In genomic region chrX:21943460-21944135, GRCh38 we compare ENCODE assay signal across 9 cellular contexts. TPM values are rescaled to one million over a fixed set of nuclear protein-coding genes. Genes with fewer than 3 reads are reported as not detected.
DNase-seq lines count a peak whose midpoint lies in the region; ATAC-seq, FAIRE-seq and TF ChIP-seq lines count a peak whose summit lies in the region.
"Had no signal": no experiment of that assay in that cellular context is flagged by ENCODE, and none has a peak within 500 bp of the region (broad histone marks: within the 10 kb centered on the region; RNA-seq: fewer than 3 reads in every experiment).

No MANE protein-coding gene starts in this region.

- H3K9ac ChIP-seq in HepG2 (ENCODE audit: insufficient read depth, low read depth, low read length): no peak overlapping the region

- H3K4me2 ChIP-seq in HepG2 (ENCODE audit: low read depth, low read length): 0 out of 2 replicates have a peak overlapping the region, but pooled peaks have one; percentile 18

- H3K27ac ChIP-seq in HepG2 (ENCODE audit: extremely low read length, insufficient read depth, low read length): no peak overlapping the region
- no peak overlapping the region for H3K27ac ChIP-seq in right lobe of liver

- no peaks in the 10 kb centered on the region for H3K9me3 ChIP-seq in HepG2 (ENCODE audit: low read length)
- H3K9me3 ChIP-seq in right lobe of liver: no peaks in the 10 kb centered on the region

- peaks cover 51% of the 10 kb centered on the region for H3K4me1 Mint-ChIP-seq in activated CD8-positive, alpha-beta T cell treated with anti-CD3 and anti-CD28 coated beads for 36 hours (ENCODE audit: low read depth)
- H3K4me1 Mint-ChIP-seq in glutamatergic neuron (ENCODE audit: low read depth, unreplicated experiment): peaks cover 11% of the 10 kb centered on the region
- H3K4me1 Mint-ChIP-seq in type B pancreatic cell (ENCODE audit: unreplicated experiment): peaks cover 48% of the 10 kb centered on the region

- no peaks in the 10 kb centered on the region for H3K9me3 Mint-ChIP-seq in activated CD8-positive, alpha-beta T cell treated with anti-CD3 and anti-CD28 coated beads for 36 hours
- H3K9me3 Mint-ChIP-seq in glutamatergic neuron (ENCODE audit: unreplicated experiment) (peaks cover 5% of the 10 kb centered on the region), type B pancreatic cell (no peaks in the 10 kb centered on the region)

- H4K20me1 ChIP-seq in HepG2 (ENCODE audit: insufficient read depth, low read length): 0 out of 2 replicates have a peak, but pooled peaks cover 10% of the 10 kb centered on the region

- peak overlapping the region; percentile 91 for H3K4me3 Mint-ChIP-seq in activated CD8-positive, alpha-beta T cell treated with anti-CD3 and anti-CD28 coated beads for 36 hours
- peak overlapping the region; percentile 59 for H3K4me3 Mint-ChIP-seq in glutamatergic neuron (ENCODE audit: unreplicated experiment)
- peak overlapping the region; percentile 92 for H3K4me3 Mint-ChIP-seq in type B pancreatic cell

- H3K36me3 ChIP-seq in HepG2 (replicated peaks in 1 of 2; ENCODE audit: control insufficient read depth in 1 of 2, insufficient read depth in 2 of 2, low read length in 2 of 2) (no peaks in the 10 kb centered on the region), right lobe of liver (no peaks in the 10 kb centered on the region)

- POLR2A ChIA-PET in HepG2 (lab: Yijun Ruan, JAX): no interaction called here
- POLR2A ChIA-PET in activated CD8-positive, alpha-beta T cell treated with anti-CD3 and anti-CD28 coated beads for 36 hours (lab: Charles Lee): no interaction called here

- TF ChIP-seq EP300 in HepG2 (IDR thresholded peaks at IDR 0.05; ENCODE audit: low read depth in 2 of 2, low read length in 2 of 2) (no peak), HepG2 (CRISPR knock-in tag; IDR thresholded peaks at IDR 0.05; ENCODE audit: borderline replicate concordance) (no peak)

- TF ChIP-seq POLR2A in HepG2 (IDR thresholded peaks at IDR 0.05; ENCODE audit: insufficient read depth in 1 of 2, low read depth in 2 of 2, low read length in 2 of 2) (no peak), right lobe of liver (IDR thresholded peaks at IDR 0.05) (no peak)

- BruUV-seq in HepG2 (replicated peaks; lab: Mats Ljungman, UMichigan): no TSS peak

- no peak for DNase-seq in HepG2 (ENCODE audit: low spot score)
- no peak for DNase-seq in right lobe of liver
- no peak for DNase-seq in activated CD8-positive, alpha-beta T cell treated with anti-CD3 and anti-CD28 coated beads for 36 hours
- DNase-seq in glutamatergic neuron: no peak
- no peak for DNase-seq in type B pancreatic cell (ENCODE audit: extremely low spot score, unreplicated experiment)
- DNase-seq in frontal cortex (ENCODE audit: low spot score in 2 of 2): no peak
- DNase-seq in DMS114 treated with DMSO at 0.1 percent for 48 hours (lab: John Stamatoyannopoulos, UW; ENCODE audit: unreplicated experiment): no peak
- DNase-seq: foreskin melanocyte had no signal

- ATAC-seq in HepG2 (no peak), right lobe of liver (no peak), HG03025 (IDR thresholded peaks at IDR 0.05; ENCODE audit: low FRiP score, unreplicated experiment) (no peak)
- ATAC-seq in activated CD8-positive, alpha-beta T cell treated with anti-CD3 and anti-CD28 coated beads for 36 hours: no peak

- FAIRE-seq in HepG2 (lab: Jason Lieb, UNC) (no peak), frontal cortex (lab: Jason Lieb, UNC) (no peak)

- H3K79me2 ChIP-seq in HepG2 (ENCODE audit: insufficient read depth, low read length): peaks cover 62% of the 10 kb centered on the region

- TF ChIP-seq CTCF in HepG2 (CRISPR knock-in tag; IDR thresholded peaks at IDR 0.05) (no peak), right lobe of liver (IDR thresholded peaks at IDR 0.05) (no peak), glutamatergic neuron (IDR thresholded peaks at IDR 0.05; ENCODE audit: partially characterized antibody, unreplicated experiment) (no peak), type B pancreatic cell (conservative IDR thresholded peaks at IDR 0.05) (no peak)
- no peak for TF ChIP-seq CTCF in activated CD8-positive, alpha-beta T cell treated with anti-CD3 and anti-CD28 coated beads for 36 hours (IDR thresholded peaks at IDR 0.05)

- H2AFZ ChIP-seq in HepG2 (ENCODE audit: low read length): no peak overlapping the region

- H3K27ac Mint-ChIP-seq in activated CD8-positive, alpha-beta T cell treated with anti-CD3 and anti-CD28 coated beads for 36 hours: peak overlapping the region; percentile 92
- H3K27ac Mint-ChIP-seq in glutamatergic neuron (ENCODE audit: unreplicated experiment) (no peak overlapping the region), type B pancreatic cell (peak overlapping the region; percentile 27)

- intact Hi-C loops in HepG2 (cut with micrococcal nuclease; ENCODE audit: unreplicated experiment): loop anchor here (10.0 kb wide), 2 partner anchors 109 to 219 kb away; partner anchors contain the start of gene MBTPS2
- intact Hi-C loops in right lobe of liver (cut with DNase I): no loop called here
- intact Hi-C loops in activated CD8-positive, alpha-beta T cell treated with anti-CD3 and anti-CD28 coated beads for 36 hours (cut with micrococcal nuclease): loop anchor here (10.0 kb wide), 1 partner anchor 109 kb away; the partner anchor contains the start of gene MBTPS2

- WGBS in HepG2 (ENCODE audit: low lambda C conversion rate): 92% methylated on average over 10 of the region's 11 CpGs
- WGBS in right lobe of liver (ENCODE audit: insufficient coverage, low coverage, low lambda C conversion rate, missing lambda C conversion rate): 58% methylated on average over 11 of the region's 11 CpGs

- H3K27me3 ChIP-seq in HepG2 (ENCODE audit: control insufficient read depth in 1 of 2, insufficient read depth in 2 of 2, low read length in 2 of 2) (no peaks in the 10 kb centered on the region), right lobe of liver (no peaks in the 10 kb centered on the region)

- in situ Hi-C loops in HepG2 (cut with HindIII; ENCODE audit: extremely low pct_ligation_motif_present, low pct_unique_long_range_greater_than_20kb): no loop called here

- H3K4me3 ChIP-seq in HepG2 (replicated peaks in 1 of 3; ENCODE audit: insufficient read depth in 1 of 3, low read depth in 2 of 3, low read length in 3 of 3) (no peak overlapping the region), right lobe of liver (no peak overlapping the region)

- TF ChIP-seq RAD21 in HepG2 (CRISPR knock-in tag; IDR thresholded peaks at IDR 0.05): no peak

- H3K4me1 ChIP-seq in HepG2 (ENCODE audit: insufficient read depth, low read length) (peaks cover 46% of the 10 kb centered on the region), right lobe of liver (no peaks in the 10 kb centered on the region)

- no peaks in the 10 kb centered on the region for H3K27me3 Mint-ChIP-seq in activated CD8-positive, alpha-beta T cell treated with anti-CD3 and anti-CD28 coated beads for 36 hours
- H3K27me3 Mint-ChIP-seq in glutamatergic neuron (ENCODE audit: unreplicated experiment) (peaks cover 2% of the 10 kb centered on the region), type B pancreatic cell (no peaks in the 10 kb centered on the region)

- CTCF ChIA-PET in HepG2 (lab: Yijun Ruan, JAX; ENCODE audit: low intra/inter-chr PET ratio, low total read pairs): no interaction called here
- CTCF ChIA-PET in activated CD8-positive, alpha-beta T cell treated with anti-CD3 and anti-CD28 coated beads for 36 hours (lab: Charles Lee): no interaction called here

- peaks cover 41% of the 10 kb centered on the region for H3K36me3 Mint-ChIP-seq in activated CD8-positive, alpha-beta T cell treated with anti-CD3 and anti-CD28 coated beads for 36 hours (ENCODE audit: low read depth)
- H3K36me3 Mint-ChIP-seq in glutamatergic neuron (ENCODE audit: unreplicated experiment) (no peaks in the 10 kb centered on the region), type B pancreatic cell (peaks cover 17% of the 10 kb centered on the region)

TF ChIP-seq in HepG2, 621 proteins besides CTCF, POLR2A, EP300 and RAD21:
- TF ChIP-seq ZSCAN22 (CRISPR knock-in tag; IDR thresholded peaks at IDR 0.05): no peak
- 0 out of 2 replicates have a peak, but pooled peaks have one; percentile 24 for TF ChIP-seq RBFOX2 (IDR thresholded peaks at IDR 0.05; ENCODE audit: low read depth, low read length)

RNA-seq across cellular contexts. Expression of gene SMS, which starts 3.1 kb away (rescaled TPM):
- 91.9 and 115 TPM in 2 replicates for total RNA-seq in HepG2 (2016; rRNA removed; fragmentation: Illumina TruSeq; extraction: Trizol)
- total RNA-seq in HepG2 (2016; cell fraction: cytosol; rRNA removed; fragmentation: Illumina TruSeq; extraction: Trizol; ENCODE audit: low read depth): 46.6 and 52.3 TPM in 2 replicates
- total RNA-seq in HepG2 (2016; cell fraction: insoluble cytoplasmic fraction; rRNA removed; fragmentation: Illumina TruSeq; extraction: Trizol): 95.1 and 105 TPM in 2 replicates
- total RNA-seq in HepG2 (2016; cell fraction: membrane; rRNA removed; fragmentation: Illumina TruSeq; extraction: Trizol): 91.1 and 102 TPM in 2 replicates
- total RNA-seq in HepG2 (2016; cell fraction: nucleus; rRNA removed; fragmentation: Illumina TruSeq; extraction: Trizol): 32.1 and 33.7 TPM in 2 replicates
- 29.6 and 40.5 TPM in 2 replicates for polyA plus RNA-seq in HepG2 (2011; rRNA removed)
- polyA plus RNA-seq in HepG2 (2011; cell fraction: cytosol; rRNA removed): 27.2 and 29.2 TPM in 2 replicates
- 11.3 and 11.5 TPM in 2 replicates for polyA plus RNA-seq in HepG2 (2011; cell fraction: nucleus; rRNA removed)
- polyA plus RNA-seq in HepG2 (2012): 60.8 and 71.1 TPM in 2 replicates
- polyA plus RNA-seq in HepG2 (2016; cell fraction: cytosol; fragmentation: Illumina TruSeq; extraction: Trizol; ENCODE audit: low read depth): 48.6 and 66.4 TPM in 2 replicates
- polyA plus RNA-seq in HepG2 (2016; cell fraction: insoluble cytoplasmic fraction; fragmentation: Illumina TruSeq; extraction: Trizol; ENCODE audit: low read depth): 126 and 134 TPM in 2 replicates
- polyA plus RNA-seq in HepG2 (2016; cell fraction: membrane; fragmentation: Illumina TruSeq; extraction: Trizol; ENCODE audit: low read depth): 84.4 and 95.5 TPM in 2 replicates
- 54.1 and 59.0 TPM in 2 replicates for polyA plus RNA-seq in HepG2 (2016; cell fraction: nucleus; fragmentation: Illumina TruSeq; extraction: Trizol; ENCODE audit: insufficient read depth, low read depth)
- 17.4 and 47.2 TPM in 2 replicates for polyA minus RNA-seq in HepG2 (2011; rRNA and poly(A)+ RNA removed; ENCODE audit: low replicate concordance)
- 34.7 and 40.9 TPM in 2 replicates for polyA minus RNA-seq in HepG2 (2011; cell fraction: cytosol; rRNA and poly(A)+ RNA removed)
- polyA minus RNA-seq in HepG2 (2011; cell fraction: nucleus; rRNA and poly(A)+ RNA removed): 11.2 and 16.8 TPM in 2 replicates
- total RNA-seq in right lobe of liver: 10 to 100 TPM; 14.6 to 27.1 (median 21.9) TPM
- 100 to 1,000 TPM; 175 to 184 TPM for total RNA-seq in activated CD8-positive, alpha-beta T cell treated with anti-CD3 and anti-CD28 coated beads for 36 hours
- total RNA-seq in glutamatergic neuron (ENCODE audit: unreplicated experiment): 96.5 TPM
- 138 and 277 TPM in 2 replicates for total RNA-seq in type B pancreatic cell (ENCODE audit: low replicate concordance)
- total RNA-seq in frontal cortex: 218 TPM

Comparison
In these comparisons a context has a peak if more than half of its experiments do, and no peak if none do; other contexts are left out.
1. intact Hi-C loops: an anchor here in HepG2 (10.0 kb wide) and activated CD8-positive, alpha-beta T cell treated with anti-CD3 and anti-CD28 coated beads for 36 hours (10.0 kb wide); none called in right lobe of liver.